ENCODE assay signal across 8 cellular contexts in genomic region chr3:113744941-113745272, GRCh38. TPM values are rescaled to one million over a fixed set of nuclear protein-coding genes. Genes with fewer than 3 reads are reported as not detected.
DNase-seq lines count a peak whose midpoint lies in the region; ATAC-seq and TF ChIP-seq lines count a peak whose summit lies in the region.

No MANE protein-coding gene starts in this region.

- intact Hi-C loops in left ventricle myocardium inferior (cut with micrococcal nuclease), result no loop called here
- intact Hi-C loops in cardiac septum (cut with DNase I), result loop anchor here (2.0 to 10.0 kb wide), 4 partner anchors 37 to 312 kb away; partner anchors contain the start of genes CCDC191, GRAMD1C, QTRT2 and SPICE1
- intact Hi-C loops in uterus (cut with DNase I; ENCODE audit: low total_unique reads), result no loop called here

- peak overlapping the region; percentile 100 for H3K27ac ChIP-seq in left ventricle myocardium inferior (replicated peaks)
- no peak overlapping the region for H3K27ac ChIP-seq in mesendoderm (ENCODE audit: low read depth, low read length)
- peak overlapping the region; percentile 96 to 99 for H3K27ac ChIP-seq in uterus

- H2AK5ac ChIP-seq in mesendoderm (ENCODE audit: low read length), result no peak overlapping the region

- peaks cover 0 to 5% (median 0%) of the 10 kb centered on the region in 5 experiments for H3K9me3 Mint-ChIP-seq in brain

- no peak for DNase-seq in left ventricle myocardium inferior
- no peak for DNase-seq in cardiac septum (ENCODE audit: low spot score)
- DNase-seq in mesendoderm, result no peak
- no peak for DNase-seq in uterus
- no peak for DNase-seq in occipital lobe (lab: John Stamatoyannopoulos, UW)
- no peak for DNase-seq in NCI-H128 (lab: John Stamatoyannopoulos, UW; ENCODE audit: unreplicated experiment)

- ATAC-seq in GM18858 (IDR thresholded peaks at IDR 0.05; ENCODE audit: unreplicated experiment), result no peak

- H2BK120ac ChIP-seq in mesendoderm (ENCODE audit: low read depth, low read length), result no peak overlapping the region

- H3K4me1 ChIP-seq in left ventricle myocardium inferior (peaks cover 84% of the 10 kb centered on the region), mesendoderm (ENCODE audit: control insufficient read depth, low read depth, low read length) (peaks cover 4% of the 10 kb centered on the region), uterus (peaks cover 5 to 20% of the 10 kb centered on the region in 2 donors)

- no peak overlapping the region for H3K4ac ChIP-seq in mesendoderm (ENCODE audit: low read depth, low read length)

- peak overlapping the region; percentile 45 for H3K56ac ChIP-seq in mesendoderm (ENCODE audit: low read length)

- no peak overlapping the region for H2BK5ac ChIP-seq in mesendoderm (ENCODE audit: low read length)

- H3K4me3 Mint-ChIP-seq in brain, result peak overlapping the region; percentile 94 to 100 (median 98)

- H3K27me3 Mint-ChIP-seq in brain, result peaks cover 27% of the 10 kb centered on the region

- peak overlapping the region; percentile 97 for H3K9ac ChIP-seq in mesendoderm (ENCODE audit: low read length)

- H3K27ac Mint-ChIP-seq in brain, result peak overlapping the region; percentile 99 to 100 (median 100)

- no peak overlapping the region for H2BK15ac ChIP-seq in mesendoderm (replicated peaks; ENCODE audit: low read depth)

- no peak overlapping the region for H3K23ac ChIP-seq in mesendoderm (ENCODE audit: low read length)

- H3K4me2 ChIP-seq in mesendoderm (ENCODE audit: low read length), result peak overlapping the region; percentile 30

- H3K79me2 ChIP-seq in mesendoderm (ENCODE audit: control insufficient read depth, insufficient read depth, low read length), result peaks cover 57% of the 10 kb centered on the region

- no peak overlapping the region for H4K8ac ChIP-seq in mesendoderm (ENCODE audit: low read depth, low read length)

- H3K79me1 ChIP-seq in mesendoderm (ENCODE audit: low read length), result peaks cover 7% of the 10 kb centered on the region

- no CpG with 5 or more reads among the region's 14 CpGs for WGBS in mesendoderm (ENCODE audit: extremely low coverage, insufficient coverage, low lambda C conversion rate)

- no peak for TF ChIP-seq POLR2A in uterus (IDR thresholded peaks at IDR 0.05)

- TF ChIP-seq CTCF in left ventricle myocardium inferior (IDR thresholded peaks at IDR 0.05; ENCODE audit: borderline replicate concordance) (no peak), brain (conservative IDR thresholded peaks at IDR 0.05) (no peak), uterus (IDR thresholded peaks at IDR 0.05) (no peak)

- peaks cover 75% of the 10 kb centered on the region for H3K4me1 Mint-ChIP-seq in brain

- H4K5ac ChIP-seq in mesendoderm (ENCODE audit: low read length), result no peak overlapping the region

- peak overlapping the region; percentile 93 for H3K4me3 ChIP-seq in left ventricle myocardium inferior
- H3K4me3 ChIP-seq in mesendoderm (ENCODE audit: low read length), result peak overlapping the region; percentile 40
- H3K4me3 ChIP-seq in uterus, result peak overlapping the region; percentile 89 to 98

- H3K36me3 ChIP-seq in left ventricle myocardium inferior (no peaks in the 10 kb centered on the region), mesendoderm (ENCODE audit: control insufficient read depth, insufficient read depth, low read length) (no peaks in the 10 kb centered on the region), uterus (no peaks in the 10 kb centered on the region)

- H3K9me3 ChIP-seq in left ventricle myocardium inferior (replicated peaks) (no peaks in the 10 kb centered on the region), uterus (no peaks in the 10 kb centered on the region)

- H3K27me3 ChIP-seq in left ventricle myocardium inferior (ENCODE audit: low read depth) (no peaks in the 10 kb centered on the region), mesendoderm (ENCODE audit: insufficient read depth, low read length, poor library complexity) (no peaks in the 10 kb centered on the region), uterus (no peaks in the 10 kb centered on the region)

- H3K36me3 Mint-ChIP-seq in brain, result no peaks in the 10 kb centered on the region

- no peak overlapping the region for H3K18ac ChIP-seq in mesendoderm (ENCODE audit: low read length)

RNA-seq across cellular contexts. Expression of gene NAA50, which starts 1.1 kb away (rescaled TPM):
- total RNA-seq in left ventricle myocardium inferior, result 75.0 TPM
- 68.5 TPM for total RNA-seq in cardiac septum
- polyA plus RNA-seq in brain (ENCODE audit: insufficient read depth, low read depth, low replicate concordance), result 47.5 TPM
- 174 TPM for polyA plus RNA-seq in mesendoderm (2013, experiment 1 of 2)
- polyA plus RNA-seq in mesendoderm (2013, experiment 2 of 2), result 174 TPM
- total RNA-seq in uterus, result 100 to 1,000 TPM in 2 of 4 donors, 10 to 100 TPM in 2; 90.5 to 171 (median 121) TPM
- total RNA-seq in occipital lobe, result 86.4 TPM

RNA-seq across cellular contexts. Expression of gene ATP6V1A, which starts 1.9 kb away (rescaled TPM):
- total RNA-seq in left ventricle myocardium inferior (21.4 TPM), cardiac septum (17.4 TPM), uterus (10 to 100 TPM; 11.5 to 81.8 (median 39.7) TPM), occipital lobe (218 TPM)
- 35.2 TPM for polyA plus RNA-seq in brain (ENCODE audit: insufficient read depth, low read depth, low replicate concordance)
- 20.3 TPM for polyA plus RNA-seq in mesendoderm (2013, experiment 1 of 2)
- polyA plus RNA-seq in mesendoderm (2013, experiment 2 of 2), result 20.3 TPM

RNA-seq across cellular contexts. Expression of gene USF3, which starts 48.5 kb away (rescaled TPM):
- total RNA-seq in left ventricle myocardium inferior (13.4 TPM), cardiac septum (16.3 TPM), uterus (10 to 100 TPM; 14.2 to 27.1 (median 21.4) TPM), occipital lobe (21.5 TPM)
- 3.1 TPM for polyA plus RNA-seq in brain (ENCODE audit: insufficient read depth, low read depth, low replicate concordance)
- 7.8 TPM for polyA plus RNA-seq in mesendoderm (2013, experiment 1 of 2)
- 7.9 TPM for polyA plus RNA-seq in mesendoderm (2013, experiment 2 of 2)

Comparison
In these comparisons a context has a peak if more than half of its experiments do, and no peak if none do; other contexts are left out.
1. H3K4me3 ChIP-seq: peak in every context shown above with its lines; median percentile 94 in uterus; 93 in left ventricle myocardium inferior; 40 in mesendoderm.